20 cellular contexts compared by ENCODE assay signal in the genomic region with DNA sequence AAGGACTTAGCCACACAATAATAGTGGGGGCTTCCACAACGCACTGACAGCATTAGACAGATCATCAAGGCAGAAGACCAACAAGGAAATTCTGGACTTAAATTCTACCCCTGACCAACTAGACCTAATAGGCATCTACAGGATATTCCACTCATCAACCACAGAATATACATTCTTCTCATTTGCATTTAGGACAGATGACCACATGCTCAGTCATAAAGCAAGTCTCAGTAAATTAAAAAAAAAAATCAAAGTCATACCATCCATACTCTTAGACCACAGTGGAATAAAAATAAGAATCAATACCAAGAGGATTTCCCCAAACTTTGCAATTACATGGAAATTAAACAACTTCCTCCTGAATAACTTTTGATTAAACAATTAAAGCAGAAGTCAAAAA.
DNase-seq lines count a peak whose midpoint lies in the region; ATAC-seq and TF ChIP-seq lines count a peak whose summit lies in the region.
"Had no signal": no experiment of that assay in that cellular context is flagged by ENCODE, and none has a peak within 500 bp of the region (broad histone marks: within the 10 kb centered on the region; RNA-seq: fewer than 3 reads in every experiment).

No MANE protein-coding gene starts in this region.

- ATAC-seq in GM18870 (IDR thresholded peaks at IDR 0.05; ENCODE audit: unreplicated experiment) (peak; percentile 60), HG02588 (IDR thresholded peaks at IDR 0.05; ENCODE audit: unreplicated experiment) (peak; percentile 56), GM21737 (IDR thresholded peaks at IDR 0.05; ENCODE audit: unreplicated experiment) (no peak)
- ATAC-seq: CD8-positive, alpha-beta T cell; PC-3; T-helper 17 cell had no signal

- H3K4me3 ChIP-seq in foreskin fibroblast (ENCODE audit: low read depth in 1 of 2, low read length in 2 of 2) = no peak overlapping the region
- H3K4me3 ChIP-seq: BLaER1, GM23248, MG63 had no signal

- TF ChIP-seq CTCF in foreskin fibroblast (IDR thresholded peaks at IDR 0.05; ENCODE audit: low read depth, low read length) = no peak

- DNase-seq in HS-5 (ENCODE audit: low read depth) = peak; percentile 26
- DNase-seq in foreskin fibroblast = peak; percentile 19 to 43
- no peak for DNase-seq in SW480 (ENCODE audit: low spot score)
- DNase-seq in activated T-cell treated with anti-CD3 and anti-CD28 coated beads for 4 hours = no peak
- DNase-seq in ecto neural progenitor cell (ENCODE audit: low spot score) = no peak
- DNase-seq: CD8-positive, alpha-beta T cell; GM23248; Kasumi-1; MG63; NCI-H1092 treated with DMSO at 0.1 percent for 48 hours; NCI-H146; NCI-H2029 treated with DMSO at 0.1 percent for 48 hours; NCI-H2171; NCI-H526; PC-3; T-helper 17 cell had no signal

Comparison
In these comparisons a context has a peak if more than half of its experiments do, and no peak if none do; other contexts are left out.
1. DNase-seq: peak in HS-5 (single experiment) and foreskin fibroblast (2 of 2); none in SW480 (single experiment), activated T-cell treated with anti-CD3 and anti-CD28 coated beads for 4 hours (single experiment) and ecto neural progenitor cell (single experiment).